ENCODE assay signal across 8 cellular contexts in the genomic region with DNA sequence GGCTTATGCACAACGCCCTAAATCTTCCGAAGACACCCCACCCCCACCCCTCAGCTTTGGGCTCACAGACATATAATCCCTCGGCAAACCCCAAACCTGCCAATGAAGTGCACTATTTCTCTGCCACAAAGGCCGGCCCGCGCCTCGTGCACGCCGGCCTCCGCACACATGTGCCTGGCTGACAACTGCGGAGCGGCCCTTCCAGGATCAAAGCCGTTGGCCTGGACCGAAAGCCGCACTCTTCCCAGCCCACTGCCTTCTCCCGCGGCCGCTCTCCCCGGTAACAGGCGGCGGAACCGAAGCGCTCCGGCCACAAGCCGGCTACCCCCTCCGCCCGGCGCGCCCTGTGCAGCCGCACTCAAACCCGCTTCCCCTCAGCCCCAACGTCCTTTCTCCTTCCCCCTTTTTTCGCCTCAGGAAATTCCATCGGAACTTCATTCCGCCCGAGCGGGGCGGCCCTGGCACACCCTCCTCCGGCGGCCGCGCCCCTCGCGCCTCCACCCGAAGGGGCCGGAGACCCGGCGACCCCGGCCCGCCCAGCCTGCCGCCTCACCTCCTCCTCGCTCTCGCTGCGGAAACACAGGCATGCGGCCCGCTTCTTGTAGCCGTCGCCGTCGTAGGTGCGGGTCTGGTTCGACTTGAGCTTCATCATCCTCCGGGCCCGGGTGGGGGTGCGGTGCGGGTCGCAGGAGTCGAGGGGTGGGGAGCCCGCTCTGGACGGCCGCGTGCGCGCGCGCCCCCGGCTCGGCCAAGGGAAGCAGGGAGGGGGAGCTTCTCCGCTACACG. TPM values are rescaled to one million over a fixed set of nuclear protein-coding genes. Genes with fewer than 3 reads are reported as not detected.
A peak's percentile ranks its signal among the peaks of the same experiment; 100 is the strongest.
DNase-seq lines count a peak whose midpoint lies in the region; ATAC-seq and TF ChIP-seq lines count a peak whose summit lies in the region.

No MANE protein-coding gene starts in this region.

- TF ChIP-seq POLR2A in upper lobe of left lung (IDR thresholded peaks at IDR 0.05): no peak

- H3K9me2 ChIP-seq in DOHH2 (replicated peaks; ENCODE audit: control insufficient read depth, low read length): no peaks in the 10 kb centered on the region

- DNase-seq in Jurkat, Clone E6-1 (ENCODE audit: low read depth, low spot score): peak; percentile 68
- DNase-seq in SHP77 (lab: John Stamatoyannopoulos, UW) (peak; percentile 50 to 71), cardiac muscle cell (ENCODE audit: low read depth in 1 of 2, low spot score in 1 of 2) (peak; percentile 59 to 74), trophoblast cell (peak; percentile 17 to 53), upper lobe of left lung (peak; percentile 53 to 92)
- DNase-seq in activated naive CD4-positive, alpha-beta T cell treated with anti-CD3 and anti-CD28 coated beads for 36 hours: peak; percentile 49

- peak overlapping the region; percentile 52 for H2BK5ac ChIP-seq in trophoblast cell (ENCODE audit: low read depth, low read length, poor library complexity)

- 0 out of 2 replicates have a peak, but pooled peaks cover 5% of the 10 kb centered on the region for H4K20me1 ChIP-seq in DOHH2 (ENCODE audit: control insufficient read depth, insufficient read depth, low read depth, low read length)

- H3K4me2 ChIP-seq in DOHH2 (ENCODE audit: low read length) (peak overlapping the region; percentile 74), trophoblast cell (ENCODE audit: low read length) (peak overlapping the region; percentile 91)

- peaks cover 28% of the 10 kb centered on the region for H3K4me1 Mint-ChIP-seq in activated naive CD4-positive, alpha-beta T cell treated with anti-CD3 and anti-CD28 coated beads for 36 hours (ENCODE audit: low read depth)

- peak overlapping the region; percentile 85 for H4K8ac ChIP-seq in trophoblast cell (ENCODE audit: low read depth, low read length)

- H3K9me3 Mint-ChIP-seq in activated naive CD4-positive, alpha-beta T cell treated with anti-CD3 and anti-CD28 coated beads for 36 hours: peaks cover 4% of the 10 kb centered on the region

- no peak overlapping the region for H3K23ac ChIP-seq in trophoblast cell (ENCODE audit: low read length)

- WGBS in trophoblast cell (ENCODE audit: extremely low coverage, insufficient coverage, insufficient read length): no CpG with 5 or more reads among the region's 80 CpGs
- WGBS in upper lobe of left lung, 2 donors: 0% methylated on average over 38 to 47 of the region's 80 CpGs

- TF ChIP-seq CTCF in DOHH2 (IDR thresholded peaks at IDR 0.05; ENCODE audit: low read depth, low read length, poor library complexity, severe bottlenecking): no peak
- TF ChIP-seq CTCF in cardiac muscle cell (IDR thresholded peaks at IDR 0.05; ENCODE audit: low read depth, low read length): no peak
- TF ChIP-seq CTCF in upper lobe of left lung (IDR thresholded peaks at IDR 0.05): no peak

- no peak overlapping the region for H3K4me3 Mint-ChIP-seq in activated naive CD4-positive, alpha-beta T cell treated with anti-CD3 and anti-CD28 coated beads for 36 hours

- TF ChIP-seq EP300 in upper lobe of left lung (IDR thresholded peaks at IDR 0.05): no peak

- H3F3A ChIP-seq in DOHH2 (ENCODE audit: control insufficient read depth, insufficient read depth): 0 out of 2 replicates have a peak, but pooled peaks cover 3% of the 10 kb centered on the region

- peaks cover 8% of the 10 kb centered on the region for H3K79me1 ChIP-seq in trophoblast cell (ENCODE audit: low read length)

- peak overlapping the region; percentile 79 for H4K12ac ChIP-seq in trophoblast cell (ENCODE audit: low read depth, low read length)

- H3K4me3 ChIP-seq in DOHH2 (ENCODE audit: low read length) (peak overlapping the region; percentile 80), cardiac muscle cell (peak overlapping the region; percentile 73), trophoblast cell (ENCODE audit: low read depth, low read length) (peak overlapping the region; percentile 85), upper lobe of left lung (peak overlapping the region; percentile 76 to 94 (median 88))
- peak overlapping the region; percentile 74 for H3K4me3 ChIP-seq in Jurkat, Clone E6-1 (ENCODE audit: low read length)

- H3K14ac ChIP-seq in trophoblast cell (ENCODE audit: low read length): peak overlapping the region; percentile 89

- H3K36me3 ChIP-seq in DOHH2 (ENCODE audit: control insufficient read depth, low read length): peaks cover 10% of the 10 kb centered on the region
- H3K36me3 ChIP-seq in cardiac muscle cell: no peaks in the 10 kb centered on the region
- H3K36me3 ChIP-seq in trophoblast cell (ENCODE audit: control insufficient read depth in 1 of 2, insufficient read depth in 2 of 2, low read length in 2 of 2): no peaks in the 10 kb centered on the region
- H3K36me3 ChIP-seq in upper lobe of left lung: no peaks in the 10 kb centered on the region

- H3K27ac ChIP-seq in DOHH2 (ENCODE audit: low read depth, low read length): peak overlapping the region; percentile 66
- H3K27ac ChIP-seq in cardiac muscle cell: peak overlapping the region; percentile 84
- H3K27ac ChIP-seq in trophoblast cell (ENCODE audit: low read depth, low read length): peak overlapping the region; percentile 29
- H3K27ac ChIP-seq in upper lobe of left lung: peak overlapping the region; percentile 86 to 96 (median 96)

- CTCF ChIA-PET in activated naive CD4-positive, alpha-beta T cell treated with anti-CD3 and anti-CD28 coated beads for 36 hours (lab: Charles Lee): interaction anchor here (0.7 to 2.1 kb wide), 5 partner anchors 86 to 196 kb away, joined by 3 to 7 read pairs (median 5); partner anchors contain the start of gene SMIM29

- peak overlapping the region; percentile 74 for H2AFZ ChIP-seq in trophoblast cell (ENCODE audit: insufficient read depth, low read length, poor library complexity)

- H3K4me1 ChIP-seq in DOHH2 (ENCODE audit: control insufficient read depth, low read length) (peaks cover 19% of the 10 kb centered on the region), cardiac muscle cell (ENCODE audit: low read depth) (peaks cover 5% of the 10 kb centered on the region), trophoblast cell (ENCODE audit: control insufficient read depth in 1 of 2, insufficient read depth in 2 of 2, low read length in 2 of 2) (peaks cover 0 to 6% of the 10 kb centered on the region in 2 experiments), upper lobe of left lung (peaks cover 16 to 37% (median 23%) of the 10 kb centered on the region in 4 donors)

- no peak overlapping the region for H3K27ac Mint-ChIP-seq in activated naive CD4-positive, alpha-beta T cell treated with anti-CD3 and anti-CD28 coated beads for 36 hours

- H3K36me3 Mint-ChIP-seq in activated naive CD4-positive, alpha-beta T cell treated with anti-CD3 and anti-CD28 coated beads for 36 hours (ENCODE audit: low read depth): peaks cover 4% of the 10 kb centered on the region

- H3K27me3 ChIP-seq in DOHH2 (ENCODE audit: control insufficient read depth, low read length) (no peaks in the 10 kb centered on the region), cardiac muscle cell (no peaks in the 10 kb centered on the region), trophoblast cell (ENCODE audit: insufficient read depth, low read length) (no peaks in the 10 kb centered on the region), upper lobe of left lung (no peaks in the 10 kb centered on the region)

- H2BK12ac ChIP-seq in trophoblast cell (ENCODE audit: low read length): peak overlapping the region; percentile 23

- H3K9me3 ChIP-seq in DOHH2 (ENCODE audit: control insufficient read depth, insufficient read depth, low read length) (no peaks in the 10 kb centered on the region), cardiac muscle cell (ENCODE audit: low read depth) (no peaks in the 10 kb centered on the region), trophoblast cell (ENCODE audit: insufficient read depth, low read depth, low read length) (no peaks in the 10 kb centered on the region), upper lobe of left lung (no peaks in the 10 kb centered on the region)

- no peaks in the 10 kb centered on the region for H3K27me3 Mint-ChIP-seq in activated naive CD4-positive, alpha-beta T cell treated with anti-CD3 and anti-CD28 coated beads for 36 hours (ENCODE audit: low read depth)

- peak; percentile 38 for ATAC-seq in GM21619 (IDR thresholded peaks at IDR 0.05; ENCODE audit: unreplicated experiment)
- ATAC-seq in upper lobe of left lung (ENCODE audit: low FRiP score in 2 of 2): peak in 1 of 2 donors; percentile 64

- no peak overlapping the region for H2AK5ac ChIP-seq in trophoblast cell (ENCODE audit: low read length)

- H3K4ac ChIP-seq in trophoblast cell (ENCODE audit: low read depth, low read length): peak overlapping the region; percentile 66

- H3K79me2 ChIP-seq in DOHH2 (ENCODE audit: control insufficient read depth, low read length) (peaks cover 59% of the 10 kb centered on the region), trophoblast cell (ENCODE audit: control insufficient read depth, insufficient read depth, low read length, poor library complexity) (peaks cover 8% of the 10 kb centered on the region)

- H4K91ac ChIP-seq in trophoblast cell (ENCODE audit: low read depth, low read length): peak overlapping the region; percentile 69

- peak overlapping the region; percentile 7 for H3K9ac ChIP-seq in trophoblast cell (ENCODE audit: low read length)

- H2BK120ac ChIP-seq in trophoblast cell (ENCODE audit: insufficient read depth, low read length, poor library complexity): peak overlapping the region; percentile 65

- intact Hi-C loops in activated naive CD4-positive, alpha-beta T cell treated with anti-CD3 and anti-CD28 coated beads for 36 hours (cut with micrococcal nuclease): loop anchor here (1.0 to 2.0 kb wide), 4 partner anchors 34 to 227 kb away; partner anchors contain the start of genes RPS10 and SMIM29

- H3K18ac ChIP-seq in trophoblast cell (ENCODE audit: low read length): peak overlapping the region; percentile 45

RNA-seq across cellular contexts. Expression of gene NUDT3, which starts 0.6 kb away (rescaled TPM):
- 6.6 TPM for polyA plus RNA-seq in Jurkat, Clone E6-1 (2012; ENCODE audit: insufficient read depth, insufficient read length)
- 10 to 100 TPM; 14.0 to 14.3 TPM for total RNA-seq in activated naive CD4-positive, alpha-beta T cell treated with anti-CD3 and anti-CD28 coated beads for 36 hours
- total RNA-seq in cardiac muscle cell (26.1 and 29.1 TPM in 2 replicates), upper lobe of left lung (10 to 100 TPM; 15.1 to 32.7 (median 26.0) TPM)
- polyA plus RNA-seq in cardiac muscle cell: 18.4 and 18.6 TPM in 2 replicates
- polyA plus RNA-seq in trophoblast cell (2013): 5.7 TPM in 2 replicates

RNA-seq across cellular contexts. Expression of gene RPS10, which starts 34.0 kb away (rescaled TPM):
- 2,495 TPM for polyA plus RNA-seq in Jurkat, Clone E6-1 (2012; ENCODE audit: insufficient read depth, insufficient read length)
- total RNA-seq in activated naive CD4-positive, alpha-beta T cell treated with anti-CD3 and anti-CD28 coated beads for 36 hours: 1,000 to 10,000 TPM; 2,718 to 2,727 TPM
- total RNA-seq in cardiac muscle cell (1,764 and 2,367 TPM in 2 replicates), upper lobe of left lung (1,000 to 10,000 TPM in 4 of 6 donors, 100 to 1,000 TPM in 2; 383 to 1,975 (median 1,074) TPM)
- 558 and 632 TPM in 2 replicates for polyA plus RNA-seq in cardiac muscle cell
- 1,291 and 1,293 TPM in 2 replicates for polyA plus RNA-seq in trophoblast cell (2013)

Comparison
In these comparisons a context has a peak if more than half of its experiments do, and no peak if none do; other contexts are left out.
1. H3K27ac ChIP-seq: peak in every context shown above with its lines; median percentile 96 in upper lobe of left lung; 84 in cardiac muscle cell; 66 in DOHH2; 29 in trophoblast cell.